Comparison of ENCODE assay signal across 16 cellular contexts in the genomic region with DNA sequence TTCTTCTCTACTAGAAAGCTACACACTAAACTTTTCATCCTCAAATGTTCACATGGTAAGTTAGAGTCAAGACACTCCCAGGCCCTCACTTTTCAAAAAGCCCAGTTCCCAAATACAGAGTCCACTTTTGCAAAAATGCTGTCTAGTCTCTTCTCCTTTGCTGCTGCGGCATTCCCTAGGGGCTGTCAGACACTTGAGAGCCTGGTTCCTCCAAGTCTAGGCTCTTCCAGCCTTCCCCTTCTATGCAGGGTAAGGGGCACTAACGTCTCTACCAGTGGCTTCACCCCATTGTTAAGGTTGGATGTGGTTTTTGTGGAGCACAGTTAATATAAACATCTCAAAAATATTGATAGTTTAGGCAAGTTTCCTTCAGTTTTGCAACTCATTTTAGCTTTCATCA.
"Had no signal": no experiment of that assay in that cellular context is flagged by ENCODE, and none has a peak within 500 bp of the region (broad histone marks: within the 10 kb centered on the region; RNA-seq: fewer than 3 reads in every experiment).

No MANE protein-coding gene starts in this region.

- ATAC-seq: left lung; right lobe of liver; stimulated activated naive B cell treated with anti-CD40 and anti-IgM and Interleukin-4, amounts not matched to agents 10 μg/mL and 1 μg/mL and 100 μg/mL, for 72 hours; T-helper 17 cell had no signal

- H3K27me3 Mint-ChIP-seq: type B pancreatic cell had no signal

- H3K4me1 ChIP-seq: colonic mucosa, left lung, prostate gland, right lobe of liver had no signal

- H3K36me3 ChIP-seq: colonic mucosa, left lung, prostate gland, right lobe of liver had no signal

- H3K9me3 ChIP-seq: colonic mucosa, left lung, prostate gland, right lobe of liver had no signal

- H3K4me3 ChIP-seq: colonic mucosa, left lung, prostate gland, right lobe of liver had no signal

- H3K27me3 ChIP-seq: colonic mucosa, left lung, right lobe of liver had no signal

- H3K36me3 Mint-ChIP-seq: stimulated activated naive B cell treated with anti-CD40 and anti-IgM and Interleukin-4, amounts not matched to agents 10 μg/mL and 1 μg/mL and 100 μg/mL, for 72 hours; type B pancreatic cell had no signal

- H3K27ac Mint-ChIP-seq: activated naive CD8-positive, alpha-beta T cell; nephron; stimulated activated naive B cell treated with anti-CD40 and anti-IgM and Interleukin-4, amounts not matched to agents 10 μg/mL and 1 μg/mL and 100 μg/mL, for 72 hours; T-helper 17 cell; type B pancreatic cell had no signal

- DNase-seq: activated CD4-positive, alpha-beta T cell treated with anti-CD3 and anti-CD28 coated beads, Interleukin-2, amount 50 U/mL, for 4 hours; activated CD4-positive, CD25-positive, alpha-beta regulatory T cell; activated T-cell treated with anti-CD3 and anti-CD28 coated beads, Interleukin-2, amount 50 U/mL, for 1 hour; anterior cingulate cortex; colonic mucosa; effector CD4-positive, alpha-beta T cell; left lung; occipital lobe; right lobe of liver; stimulated activated CD4-positive, alpha-beta T cell treated with anti-CD3 and anti-CD28 coated beads, Interleukin-2, amount 100 ng/mL, for 24 hours; stimulated activated naive B cell treated with anti-CD40 and anti-IgM and Interleukin-4, amounts not matched to agents 10 μg/mL and 1 μg/mL and 100 μg/mL, for 72 hours; T-helper 17 cell had no signal

- H3K4me1 Mint-ChIP-seq: nephron; stimulated activated naive B cell treated with anti-CD40 and anti-IgM and Interleukin-4, amounts not matched to agents 10 μg/mL and 1 μg/mL and 100 μg/mL, for 72 hours; T-helper 17 cell had no signal

- H3K27ac ChIP-seq: colonic mucosa, left lung, prostate gland, right lobe of liver had no signal

- H3K4me3 Mint-ChIP-seq: activated naive CD8-positive, alpha-beta T cell; nephron; stimulated activated naive B cell treated with anti-CD40 and anti-IgM and Interleukin-4, amounts not matched to agents 10 μg/mL and 1 μg/mL and 100 μg/mL, for 72 hours; T-helper 17 cell; type B pancreatic cell had no signal

- H3K9me3 Mint-ChIP-seq: nephron had no signal
